ENCODE assay signal across 29 cellular contexts in the genomic region with DNA sequence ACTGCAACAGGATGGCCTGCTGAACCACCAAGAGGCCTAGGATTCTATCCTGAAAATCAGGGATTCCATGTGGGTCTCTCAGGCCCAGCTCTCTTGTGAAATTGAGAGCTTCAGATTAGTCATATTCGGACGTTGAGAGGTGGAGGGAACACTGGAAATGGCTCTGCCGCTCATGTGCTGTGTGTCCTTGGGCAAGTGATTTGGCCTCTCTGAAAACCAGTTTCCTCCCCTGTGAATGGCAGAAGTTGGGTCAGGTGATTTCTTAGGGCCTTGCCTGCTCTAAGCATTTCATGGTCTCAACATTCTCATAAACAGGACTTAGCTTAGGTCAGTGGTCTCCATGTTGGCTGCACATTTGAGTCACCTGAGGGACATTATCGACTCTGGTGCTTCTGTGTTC.
"Had no signal": no experiment of that assay in that cellular context is flagged by ENCODE, and none has a peak within 500 bp of the region (broad histone marks: within the 10 kb centered on the region; RNA-seq: fewer than 3 reads in every experiment).

No MANE protein-coding gene starts in this region.

- DNase-seq: natural killer cell; occipital lobe; ovary; posterior cingulate gyrus; psoas muscle; right cardiac atrium; spleen; stimulated activated CD4-positive, alpha-beta T cell treated with anti-CD3 and anti-CD28 coated beads, Interleukin-12 subunit alpha, Interleukin-12 subunit beta, amount 100 ng/mL, for 4 hours; stimulated activated CD4-positive, alpha-beta T cell treated with anti-CD3 and anti-CD28 coated beads, Interleukin-1b, Interleukin-23, amount 100 ng/mL, for 48 hours; stimulated activated CD4-positive, alpha-beta T cell treated with anti-CD3 and anti-CD28 coated beads, Interleukin-4, amount 100 ng/mL, for 1 hour; stimulated activated CD4-positive, alpha-beta T cell treated with anti-CD3 and anti-CD28 coated beads, Interleukin-4, amount 100 ng/mL, for 4 hours; stimulated activated CD8-positive, alpha-beta memory T cell treated with anti-CD3 and anti-CD28 coated beads, Interleukin-4, amount 100 ng/mL, for 48 hours; stimulated activated naive B cell treated with anti-CD40 and anti-IgM and Interleukin-4, amounts not matched to agents 10 μg/mL and 1 μg/mL and 100 μg/mL, for 72 hours; stimulated activated naive CD4-positive, alpha-beta T cell treated with Interleukin-2 at 50 U/mL for 16 hours; stomach; thyroid gland; trophoblast cell; upper lobe of left lung had no signal

- H3K4me1 Mint-ChIP-seq: natural killer cell, nephron had no signal

- H2AFZ ChIP-seq: neural progenitor cell, parathyroid adenoma had no signal

- H3K9me3 ChIP-seq: ovary, psoas muscle, thyroid gland, upper lobe of left lung, vagina had no signal

- H3K36me3 ChIP-seq: neural progenitor cell, ovary, spleen, stomach, thoracic aorta, thyroid gland, tibial nerve, upper lobe of left lung, vagina had no signal

- H3K4me3 Mint-ChIP-seq: natural killer cell; nephron; neural progenitor cell; stimulated activated naive B cell treated with anti-CD40 and anti-IgM and Interleukin-4, amounts not matched to agents 10 μg/mL and 1 μg/mL and 100 μg/mL, for 72 hours; stimulated activated naive CD8-positive, alpha-beta T cell treated with anti-CD3 and anti-CD28 coated beads, Interleukin-15, Interleukin-2, amounts not matched to agents 100 ng/mL and 50 ng/mL, for 24 hours had no signal

- H3K27ac ChIP-seq: neural progenitor cell, ovary, parathyroid adenoma, psoas muscle, stomach, thoracic aorta, thyroid gland, tibial nerve, upper lobe of left lung, vagina had no signal

- H3K27ac Mint-ChIP-seq: natural killer cell; nephron; neural progenitor cell; progenitor cell of endocrine pancreas; stimulated activated naive B cell treated with anti-CD40 and anti-IgM and Interleukin-4, amounts not matched to agents 10 μg/mL and 1 μg/mL and 100 μg/mL, for 72 hours; stimulated activated naive CD8-positive, alpha-beta T cell treated with anti-CD3 and anti-CD28 coated beads, Interleukin-15, Interleukin-2, amounts not matched to agents 100 ng/mL and 50 ng/mL, for 24 hours had no signal

- H3K9me3 Mint-ChIP-seq: natural killer cell; stimulated activated naive CD8-positive, alpha-beta T cell treated with anti-CD3 and anti-CD28 coated beads, Interleukin-15, Interleukin-2, amounts not matched to agents 100 ng/mL and 50 ng/mL, for 24 hours had no signal

- H3K4me1 ChIP-seq: parathyroid adenoma, psoas muscle, stomach, thyroid gland, tibial nerve, upper lobe of left lung, vagina had no signal

- H3K4me3 ChIP-seq: neural progenitor cell, ovary, psoas muscle, skin epidermis, smooth muscle cell, spleen, stomach, thoracic aorta, thyroid gland, tibial nerve, upper lobe of left lung, vagina had no signal

- H3K27me3 ChIP-seq: neural progenitor cell, ovary, stomach, thyroid gland, tibial nerve, upper lobe of left lung, vagina had no signal

- H3K27me3 Mint-ChIP-seq: progenitor cell of endocrine pancreas had no signal

- H3K4me2 ChIP-seq: neural progenitor cell, smooth muscle cell had no signal

- ATAC-seq: natural killer cell; psoas muscle; right cardiac atrium; sciatic nerve; stimulated activated naive B cell treated with anti-CD40 and anti-IgM and Interleukin-4, amounts not matched to agents 10 μg/mL and 1 μg/mL and 100 μg/mL, for 72 hours had no signal

- H3K79me2 ChIP-seq: parathyroid adenoma had no signal

- H3K36me3 Mint-ChIP-seq: natural killer cell had no signal

- H3K9ac ChIP-seq: neural progenitor cell, parathyroid adenoma had no signal
